In genomic region chr20:51586005-51586440, GRCh38 we compare ENCODE assay signal across 2 cellular contexts.
TF ChIP-seq lines count a peak whose summit lies in the region.

No MANE protein-coding gene starts in this region.

TF ChIP-seq in HEK293, 187 proteins besides CTCF, POLR2A, EP300 and RAD21 (continued from another document):
- TF ChIP-seq ZNF600 (tag by site-specific recombination; IDR thresholded peaks at IDR 0.05) (peak; percentile 50; the same call in 1 of the 2 replicates), SP7 (tag by site-specific recombination; IDR thresholded peaks at IDR 0.05) (peak; percentile 86), SCRT2 (tag by site-specific recombination; IDR thresholded peaks at IDR 0.05) (peak; percentile 9; the same call in 1 of the 2 replicates), ZNF629 (tag by site-specific recombination; IDR thresholded peaks at IDR 0.05) (peak; percentile 50), ZNF26 (tag by site-specific recombination; IDR thresholded peaks at IDR 0.05) (no peak), ZNF248 (tag by site-specific recombination; IDR thresholded peaks at IDR 0.05) (no peak), ZNF341 (tag by site-specific recombination; IDR thresholded peaks at IDR 0.05; ENCODE audit: low read depth) (peak; percentile 17; the same call in 1 of the 2 replicates), ZNF621 (tag by site-specific recombination; IDR thresholded peaks at IDR 0.05) (no peak), ELK4 (IDR thresholded peaks at IDR 0.05; ENCODE audit: borderline replicate concordance, low read depth, low read length) (no peak)
TF ChIP-seq in HEK293: peak in this region for 5.

TF ChIP-seq in SK-N-SH, 30 proteins besides CTCF, POLR2A, EP300 and RAD21 (continued from another document):
- TF ChIP-seq NFIC (IDR thresholded peaks at IDR 0.05; ENCODE audit: borderline replicate concordance), result peak; percentile 53
- TF ChIP-seq REST (IDR thresholded peaks at IDR 0.05; ENCODE audit: low read depth, low read length), result peak; percentile 78
TF ChIP-seq in SK-N-SH: peak in this region for 6.
